Comparison of ENCODE assay signal across 9 cellular contexts in the genomic region with DNA sequence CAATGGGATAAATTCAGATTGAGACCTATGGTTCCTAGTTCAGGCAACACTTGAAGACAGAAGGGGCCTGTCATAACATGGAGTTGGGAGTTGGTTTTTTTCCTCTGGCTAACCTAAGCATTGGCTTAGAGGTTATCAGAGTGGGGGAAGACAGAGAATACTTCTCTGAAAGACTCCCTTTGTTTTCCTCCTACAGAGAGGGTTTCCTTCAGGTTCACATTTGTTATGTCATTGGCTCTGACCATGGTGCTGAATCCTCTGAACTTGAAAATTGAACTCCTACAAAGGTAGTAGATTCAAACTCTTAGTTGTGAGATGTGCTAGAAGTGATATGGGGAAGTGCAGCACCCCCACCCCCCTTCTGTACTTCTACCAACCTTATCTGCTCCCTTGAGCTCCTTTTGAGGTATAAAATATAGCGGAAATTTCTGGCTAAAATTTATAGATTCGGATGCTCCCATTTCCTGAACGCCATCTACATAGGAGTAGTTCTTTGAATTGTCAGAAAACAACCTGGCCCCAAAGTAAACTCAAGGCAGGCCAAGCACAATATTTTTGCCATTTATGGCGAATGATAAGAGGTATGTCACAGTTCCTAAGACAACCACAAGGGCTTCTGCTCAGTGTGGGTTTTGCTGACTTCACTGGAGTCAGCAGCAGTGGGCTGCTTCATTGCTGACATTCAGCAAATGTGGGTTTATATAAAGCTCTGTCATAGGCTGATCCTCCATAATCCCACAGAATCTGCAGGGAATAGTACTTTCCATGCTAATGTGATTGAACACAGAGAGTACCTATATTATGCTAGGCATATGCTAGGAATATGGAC.
A peak's percentile ranks its signal among the peaks of the same experiment; 100 is the strongest.
DNase-seq lines count a peak whose midpoint lies in the region; ATAC-seq and TF ChIP-seq lines count a peak whose summit lies in the region.
"Had no signal": no experiment of that assay in that cellular context is flagged by ENCODE, and none has a peak within 500 bp of the region (broad histone marks: within the 10 kb centered on the region; RNA-seq: fewer than 3 reads in every experiment).

No MANE protein-coding gene starts in this region.

- H3K27me3 Mint-ChIP-seq in activated T-cell treated with anti-CD3 and anti-CD28 coated beads, Interleukin-2, amount 50 U/mL, for 24 hours = no peaks in the 10 kb centered on the region
- H3K27me3 Mint-ChIP-seq in effector memory CD8-positive, alpha-beta T cell = no peaks in the 10 kb centered on the region

- DNase-seq in activated T-cell treated with anti-CD3 and anti-CD28 coated beads, Interleukin-2, amount 50 U/mL, for 24 hours = no peak
- DNase-seq in activated T-cell treated with anti-CD3 and anti-CD28 coated beads, Interleukin-2, amount 50 U/mL, for 1 hour = no peak
- DNase-seq in effector memory CD8-positive, alpha-beta T cell = no peak
- no peak for DNase-seq in stimulated activated effector memory CD8-positive, alpha-beta T cell treated with anti-CD3 and anti-CD28 coated beads, Interleukin-12 subunit alpha, Interleukin-12 subunit beta, amount 100 ng/mL, for 72 hours (ENCODE audit: low spot score in 2 of 2)
- DNase-seq in middle frontal gyrus (ENCODE audit: extremely low spot score, low spot score) = no peak
- no peak for DNase-seq in NCI-H510A (lab: John Stamatoyannopoulos, UW)
- DNase-seq: pancreas had no signal

- H3K27ac Mint-ChIP-seq in activated T-cell treated with anti-CD3 and anti-CD28 coated beads, Interleukin-2, amount 50 U/mL, for 24 hours = peak overlapping the region; percentile 87
- H3K27ac Mint-ChIP-seq in effector memory CD8-positive, alpha-beta T cell = no peak overlapping the region
- H3K27ac Mint-ChIP-seq in stimulated activated effector memory CD8-positive, alpha-beta T cell treated with anti-CD3 and anti-CD28 coated beads, Interleukin-12 subunit alpha, Interleukin-12 subunit beta, amount 100 ng/mL, for 72 hours = peak overlapping the region; percentile 23

- H3K4me1 Mint-ChIP-seq in activated T-cell treated with anti-CD3 and anti-CD28 coated beads, Interleukin-2, amount 50 U/mL, for 24 hours (ENCODE audit: low read depth) = peaks cover 11% of the 10 kb centered on the region
- H3K4me1 Mint-ChIP-seq in effector memory CD8-positive, alpha-beta T cell (ENCODE audit: low read depth in 2 of 2) = peaks cover 0 to 2% of the 10 kb centered on the region in 2 donors
- peaks cover 20% of the 10 kb centered on the region for H3K4me1 Mint-ChIP-seq in stimulated activated effector memory CD8-positive, alpha-beta T cell treated with anti-CD3 and anti-CD28 coated beads, Interleukin-12 subunit alpha, Interleukin-12 subunit beta, amount 100 ng/mL, for 72 hours

- ATAC-seq in effector memory CD8-positive, alpha-beta T cell (replicated peaks) = peak; percentile 38
- ATAC-seq in stimulated activated effector memory CD8-positive, alpha-beta T cell treated with anti-CD3 and anti-CD28 coated beads, Interleukin-12 subunit alpha, Interleukin-12 subunit beta, amount 100 ng/mL, for 72 hours = peak; percentile 62
- ATAC-seq in HG03097 (IDR thresholded peaks at IDR 0.05; ENCODE audit: low FRiP score, unreplicated experiment) = no peak

- H3K4me3 Mint-ChIP-seq in activated T-cell treated with anti-CD3 and anti-CD28 coated beads, Interleukin-2, amount 50 U/mL, for 24 hours = no peak overlapping the region
- H3K4me3 Mint-ChIP-seq in effector memory CD8-positive, alpha-beta T cell = no peak overlapping the region
- no peak overlapping the region for H3K4me3 Mint-ChIP-seq in stimulated activated effector memory CD8-positive, alpha-beta T cell treated with anti-CD3 and anti-CD28 coated beads, Interleukin-12 subunit alpha, Interleukin-12 subunit beta, amount 100 ng/mL, for 72 hours

- peaks cover 26% of the 10 kb centered on the region for H3K9me3 Mint-ChIP-seq in activated T-cell treated with anti-CD3 and anti-CD28 coated beads, Interleukin-2, amount 50 U/mL, for 24 hours
- H3K9me3 Mint-ChIP-seq in effector memory CD8-positive, alpha-beta T cell = peaks cover 0 to 2% of the 10 kb centered on the region in 2 donors
- peaks cover 6% of the 10 kb centered on the region for H3K9me3 Mint-ChIP-seq in stimulated activated effector memory CD8-positive, alpha-beta T cell treated with anti-CD3 and anti-CD28 coated beads, Interleukin-12 subunit alpha, Interleukin-12 subunit beta, amount 100 ng/mL, for 72 hours

- H3K36me3 Mint-ChIP-seq in activated T-cell treated with anti-CD3 and anti-CD28 coated beads, Interleukin-2, amount 50 U/mL, for 24 hours (ENCODE audit: low read depth) = peaks cover 99% of the 10 kb centered on the region
- H3K36me3 Mint-ChIP-seq in effector memory CD8-positive, alpha-beta T cell (ENCODE audit: insufficient read depth) = peaks cover 82% of the 10 kb centered on the region
- H3K36me3 Mint-ChIP-seq in stimulated activated effector memory CD8-positive, alpha-beta T cell treated with anti-CD3 and anti-CD28 coated beads, Interleukin-12 subunit alpha, Interleukin-12 subunit beta, amount 100 ng/mL, for 72 hours = no peaks in the 10 kb centered on the region

TF ChIP-seq in PFSK-1, 5 proteins besides CTCF, POLR2A, EP300 and RAD21:
- no peak; the same call in 1 of the 2 replicates for TF ChIP-seq SIN3A (IDR thresholded peaks at IDR 0.05; ENCODE audit: borderline replicate concordance, insufficient read depth, low read length)
- no peak for TF ChIP-seq TAF1 (IDR thresholded peaks at IDR 0.05; ENCODE audit: borderline replicate concordance, insufficient read depth, low read length)
- peak; percentile 87 to 93 for TF ChIP-seq REST (IDR thresholded peaks at IDR 0.05; ENCODE audit: insufficient read depth in 1 of 2, low read depth in 2 of 2, low read length in 2 of 2)
TF ChIP-seq in PFSK-1: peak in this region for 1.

Comparison
In these comparisons a context has a peak if more than half of its experiments do, and no peak if none do; other contexts are left out.
1. H3K27ac Mint-ChIP-seq: peak in activated T-cell treated with anti-CD3 and anti-CD28 coated beads, Interleukin-2, amount 50 U/mL, for 24 hours (single experiment) and stimulated activated effector memory CD8-positive, alpha-beta T cell treated with anti-CD3 and anti-CD28 coated beads, Interleukin-12 subunit alpha, Interleukin-12 subunit beta, amount 100 ng/mL, for 72 hours (single experiment); none in effector memory CD8-positive, alpha-beta T cell (0 of 2).